ENCODE assay signal across 1 cellular context in genomic region chr1:159790237-159790917, GRCh38.
TF ChIP-seq lines count a peak whose summit lies in the region.

No MANE protein-coding gene starts in this region.

TF ChIP-seq in IMR-90, 13 proteins besides CTCF, POLR2A, EP300 and RAD21 (continued from another document):
- no peak for TF ChIP-seq CHD1 (IDR thresholded peaks at IDR 0.05; ENCODE audit: low read depth, low read length)
